22 cellular contexts compared by ENCODE assay signal in the genomic region with DNA sequence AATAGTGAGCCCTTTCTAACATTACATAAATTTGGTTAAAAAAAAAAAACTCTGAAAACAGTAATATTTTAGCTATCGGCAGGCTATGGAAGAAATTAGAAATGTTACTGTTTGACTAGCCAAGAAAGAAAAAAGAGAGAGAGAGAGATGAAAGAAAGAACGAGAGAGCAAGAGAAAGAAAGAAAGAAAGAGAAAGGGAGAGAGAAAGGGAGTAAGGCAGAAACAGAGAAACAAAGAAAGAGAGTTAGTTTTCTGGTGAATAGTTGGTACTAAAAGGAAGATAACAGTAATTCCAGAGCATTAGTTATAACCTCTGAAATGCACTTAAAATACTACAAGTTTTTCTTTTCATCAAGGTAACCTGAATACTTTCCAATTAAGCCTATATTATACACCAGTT.
"Had no signal": no experiment of that assay in that cellular context is flagged by ENCODE, and none has a peak within 500 bp of the region (broad histone marks: within the 10 kb centered on the region; RNA-seq: fewer than 3 reads in every experiment).

No MANE protein-coding gene starts in this region.

- H3K27ac Mint-ChIP-seq: activated CD4-positive, alpha-beta T cell treated with anti-CD3 and anti-CD28 coated beads for 36 hours; activated naive CD4-positive, alpha-beta T cell treated with anti-CD3 and anti-CD28 coated beads, Interleukin-2, amount 10 ng/mL, durations not matched to agents 7 days and 5 days; stimulated activated naive B cell treated with anti-CD40 and anti-IgM and Interleukin-4, amounts not matched to agents 10 μg/mL and 1 μg/mL and 100 μg/mL, for 72 hours had no signal

- ATAC-seq: activated CD4-positive, alpha-beta T cell treated with anti-CD3 and anti-CD28 coated beads for 36 hours; gastroesophageal sphincter; naive thymus-derived CD4-positive, alpha-beta T cell; right cardiac atrium; stimulated activated naive B cell treated with anti-CD40 and anti-IgM and Interleukin-4, amounts not matched to agents 10 μg/mL and 1 μg/mL and 100 μg/mL, for 72 hours had no signal

- H3K27me3 Mint-ChIP-seq: activated CD4-positive, alpha-beta T cell treated with anti-CD3 and anti-CD28 coated beads for 36 hours; activated naive CD4-positive, alpha-beta T cell treated with anti-CD3 and anti-CD28 coated beads, Interleukin-2, amount 10 ng/mL, durations not matched to agents 7 days and 5 days; central memory CD8-positive, alpha-beta T cell; naive thymus-derived CD4-positive, alpha-beta T cell; stimulated activated naive B cell treated with anti-CD40 and anti-IgM and Interleukin-4, amounts not matched to agents 10 μg/mL and 1 μg/mL and 100 μg/mL, for 72 hours had no signal

- H3K9me3 Mint-ChIP-seq: activated naive CD4-positive, alpha-beta T cell treated with anti-CD3 and anti-CD28 coated beads, Interleukin-2, amount 10 ng/mL, durations not matched to agents 7 days and 5 days; central memory CD8-positive, alpha-beta T cell; naive thymus-derived CD4-positive, alpha-beta T cell; neural crest cell; stimulated activated naive B cell treated with anti-CD40 and anti-IgM and Interleukin-4, amounts not matched to agents 10 μg/mL and 1 μg/mL and 100 μg/mL, for 72 hours had no signal

- H3K4me1 ChIP-seq: gastroesophageal sphincter, suprapubic skin, tibial artery had no signal

- H3K27me3 ChIP-seq: gastroesophageal sphincter, stomach, suprapubic skin, tibial artery had no signal

- DNase-seq: activated CD4-positive, alpha-beta T cell treated with anti-CD3 and anti-CD28 coated beads for 36 hours; activated CD4-positive, alpha-beta T cell treated with anti-CD3 and anti-CD28 coated beads, Interleukin-2, amount 50 U/mL, for 48 hours; activated CD4-positive, CD25-positive, alpha-beta regulatory T cell; activated CD8-positive, alpha-beta memory T cell treated with anti-CD3 and anti-CD28 coated beads for 24 hours; activated gamma-delta T cell; activated naive CD4-positive, alpha-beta T cell treated with anti-CD3 and anti-CD28 coated beads, Interleukin-2, amount 10 ng/mL, durations not matched to agents 7 days and 5 days; dermis blood vessel endothelial cell; effector CD4-positive, alpha-beta T cell; hypothalamus; midbrain; naive thymus-derived CD4-positive, alpha-beta T cell; posterior cingulate gyrus; right cardiac atrium; stimulated activated CD4-positive, alpha-beta T cell treated with anti-CD3 and anti-CD28 coated beads, Interleukin-15, amount 100 ng/mL, for 24 hours; stimulated activated CD4-positive, alpha-beta T cell treated with anti-CD3 and anti-CD28 coated beads, Interleukin-2, amount 100 ng/mL, for 24 hours; stimulated activated naive B cell treated with anti-CD40 and anti-IgM and Interleukin-4, amounts not matched to agents 10 μg/mL and 1 μg/mL and 100 μg/mL, for 72 hours; stomach; tibial artery had no signal

- H3K4me1 Mint-ChIP-seq: activated naive CD4-positive, alpha-beta T cell treated with anti-CD3 and anti-CD28 coated beads, Interleukin-2, amount 10 ng/mL, durations not matched to agents 7 days and 5 days; central memory CD8-positive, alpha-beta T cell had no signal

- H3K4me3 ChIP-seq: gastroesophageal sphincter, stomach, suprapubic skin, tibial artery had no signal

- H3K27ac ChIP-seq: gastroesophageal sphincter, stomach, suprapubic skin, tibial artery had no signal

- H3K4me3 Mint-ChIP-seq: activated CD4-positive, alpha-beta T cell treated with anti-CD3 and anti-CD28 coated beads for 36 hours; activated naive CD4-positive, alpha-beta T cell treated with anti-CD3 and anti-CD28 coated beads, Interleukin-2, amount 10 ng/mL, durations not matched to agents 7 days and 5 days; central memory CD8-positive, alpha-beta T cell; naive thymus-derived CD4-positive, alpha-beta T cell; neural crest cell; stimulated activated naive B cell treated with anti-CD40 and anti-IgM and Interleukin-4, amounts not matched to agents 10 μg/mL and 1 μg/mL and 100 μg/mL, for 72 hours had no signal

- H3K9me3 ChIP-seq: gastroesophageal sphincter, stomach, suprapubic skin, tibial artery had no signal
